ENCODE assay signal across 32 cellular contexts in genomic region chr19:47695533-47696262, GRCh38. TPM values are rescaled to one million over a fixed set of nuclear protein-coding genes. Genes with fewer than 3 reads are reported as not detected.
A peak's percentile ranks its signal among the peaks of the same experiment; 100 is the strongest.
DNase-seq lines count a peak whose midpoint lies in the region; ATAC-seq, FAIRE-seq and TF ChIP-seq lines count a peak whose summit lies in the region.
"Had no signal": no experiment of that assay in that cellular context is flagged by ENCODE, and none has a peak within 500 bp of the region (broad histone marks: within the 10 kb centered on the region; RNA-seq: fewer than 3 reads in every experiment).

No MANE protein-coding gene starts in this region.

- no peak for TF ChIP-seq CTCF in neural progenitor cell (IDR thresholded peaks at IDR 0.05)

- no peak overlapping the region for H3K4me2 ChIP-seq in neural progenitor cell
- H3K4me2 ChIP-seq: A549, smooth muscle cell had no signal

- no peaks in the 10 kb centered on the region for H3K27me3 Mint-ChIP-seq in CD4-positive, CD25-positive, alpha-beta regulatory T cell
- no peaks in the 10 kb centered on the region for H3K27me3 Mint-ChIP-seq in central memory CD8-positive, alpha-beta T cell
- H3K27me3 Mint-ChIP-seq in neural progenitor cell (ENCODE audit: insufficient read depth, low read depth), result peaks cover 4% of the 10 kb centered on the region
- H3K27me3 Mint-ChIP-seq: stimulated activated naive CD8-positive, alpha-beta T cell treated with anti-CD3 and anti-CD28 coated beads, Interleukin-15, Interleukin-2, amounts not matched to agents 100 ng/mL and 50 ng/mL, for 24 hours had no signal

- FAIRE-seq in GM19239 (lab: Jason Lieb, UNC), result no peak
- FAIRE-seq: A549, urothelium cell line had no signal

- no peak for ATAC-seq in CD4-positive, CD25-positive, alpha-beta regulatory T cell (ENCODE audit: low read depth in 2 of 2)
- no peak for ATAC-seq in central memory CD8-positive, alpha-beta T cell (replicated peaks; ENCODE audit: extremely low read depth, poor library complexity, severe bottlenecking)
- ATAC-seq in left lobe of liver (no peak), HG03025 (IDR thresholded peaks at IDR 0.05; ENCODE audit: low FRiP score, unreplicated experiment) (no peak)
- ATAC-seq: A549, left cardiac atrium, Panc1, right cardiac atrium had no signal

- H3K27me3 ChIP-seq in CD4-positive, CD25-positive, alpha-beta regulatory T cell (ENCODE audit: control insufficient read depth, insufficient read depth, low read length), result no peaks in the 10 kb centered on the region
- H3K27me3 ChIP-seq in NT2/D1 (ENCODE audit: insufficient read depth, insufficient read length) (no peaks in the 10 kb centered on the region), neural progenitor cell (no peaks in the 10 kb centered on the region)
- H3K27me3 ChIP-seq: testis had no signal

- H3K9me3 Mint-ChIP-seq in CD4-positive, CD25-positive, alpha-beta regulatory T cell, result no peaks in the 10 kb centered on the region
- H3K9me3 Mint-ChIP-seq in central memory CD8-positive, alpha-beta T cell, result no peaks in the 10 kb centered on the region
- no peaks in the 10 kb centered on the region for H3K9me3 Mint-ChIP-seq in neural progenitor cell
- H3K9me3 Mint-ChIP-seq: activated naive CD4-positive, alpha-beta T cell treated with anti-CD3 and anti-CD28 coated beads for 36 hours; CD8-positive, alpha-beta memory T cell; immature natural killer cell; stimulated activated naive CD8-positive, alpha-beta T cell treated with anti-CD3 and anti-CD28 coated beads, Interleukin-15, Interleukin-2, amounts not matched to agents 100 ng/mL and 50 ng/mL, for 24 hours had no signal

- no peak overlapping the region for H3K4me3 ChIP-seq in CD4-positive, CD25-positive, alpha-beta regulatory T cell (ENCODE audit: low read depth, low read length)
- H3K4me3 ChIP-seq in NT2/D1 (ENCODE audit: insufficient read length, low read depth) (no peak overlapping the region), neural progenitor cell (no peak overlapping the region)
- H3K4me3 ChIP-seq: A549, smooth muscle cell, testis had no signal

- H3K9me3 ChIP-seq in CD4-positive, CD25-positive, alpha-beta regulatory T cell (ENCODE audit: control insufficient read depth in 2 of 2, low read length in 2 of 2), result no peaks in the 10 kb centered on the region
- no peaks in the 10 kb centered on the region for H3K9me3 ChIP-seq in NT2/D1 (ENCODE audit: insufficient read depth, low read length)
- H3K9me3 ChIP-seq in neural progenitor cell (ENCODE audit: low read depth), result no peaks in the 10 kb centered on the region
- H3K9me3 ChIP-seq: A549, testis had no signal

- H4K20me1 ChIP-seq in neural progenitor cell (ENCODE audit: low read depth), result peaks cover 37% of the 10 kb centered on the region

- peak overlapping the region; percentile 10 to 79 (median 45) for H3K27ac Mint-ChIP-seq in CD4-positive, CD25-positive, alpha-beta regulatory T cell
- peak overlapping the region; percentile 65 for H3K27ac Mint-ChIP-seq in central memory CD8-positive, alpha-beta T cell (ENCODE audit: low read depth)
- H3K27ac Mint-ChIP-seq in neural progenitor cell, result peak overlapping the region; percentile 70
- H3K27ac Mint-ChIP-seq: activated naive CD4-positive, alpha-beta T cell treated with anti-CD3 and anti-CD28 coated beads for 36 hours; stimulated activated naive CD8-positive, alpha-beta T cell treated with anti-CD3 and anti-CD28 coated beads, Interleukin-15, Interleukin-2, amounts not matched to agents 100 ng/mL and 50 ng/mL, for 24 hours had no signal

- H3K9ac ChIP-seq in NT2/D1 (ENCODE audit: insufficient read length, low read depth) (peak overlapping the region; percentile 42), neural progenitor cell (no peak overlapping the region)

- H3K36me3 ChIP-seq in CD4-positive, CD25-positive, alpha-beta regulatory T cell (ENCODE audit: control insufficient read depth, insufficient read depth, low read length), result peaks cover 34% of the 10 kb centered on the region
- peaks cover 51% of the 10 kb centered on the region for H3K36me3 ChIP-seq in NT2/D1 (ENCODE audit: insufficient read depth, insufficient read length, low read length)
- H3K36me3 ChIP-seq in neural progenitor cell, result peaks cover 3% of the 10 kb centered on the region

- no peaks in the 10 kb centered on the region for H3K4me1 ChIP-seq in CD4-positive, CD25-positive, alpha-beta regulatory T cell (ENCODE audit: control insufficient read depth, insufficient read depth, low read length, poor library complexity, severe bottlenecking)
- H3K4me1 ChIP-seq in NT2/D1 (ENCODE audit: insufficient read depth, insufficient read length), result peaks cover 5% of the 10 kb centered on the region
- no peaks in the 10 kb centered on the region for H3K4me1 ChIP-seq in neural progenitor cell

- no peak overlapping the region for H3K4me3 Mint-ChIP-seq in CD4-positive, CD25-positive, alpha-beta regulatory T cell
- no peak overlapping the region for H3K4me3 Mint-ChIP-seq in central memory CD8-positive, alpha-beta T cell
- H3K4me3 Mint-ChIP-seq in neural progenitor cell, result peak overlapping the region; percentile 8
- H3K4me3 Mint-ChIP-seq: activated naive CD4-positive, alpha-beta T cell treated with anti-CD3 and anti-CD28 coated beads for 36 hours; immature natural killer cell; stimulated activated naive CD8-positive, alpha-beta T cell treated with anti-CD3 and anti-CD28 coated beads, Interleukin-15, Interleukin-2, amounts not matched to agents 100 ng/mL and 50 ng/mL, for 24 hours had no signal

- H3K27ac ChIP-seq in CD4-positive, CD25-positive, alpha-beta regulatory T cell (ENCODE audit: insufficient read depth, low read length, poor library complexity, severe bottlenecking), result no peak overlapping the region
- no peak overlapping the region for H3K27ac ChIP-seq in neural progenitor cell
- H3K27ac ChIP-seq: A549, testis, WERI-Rb-1 had no signal

- DNase-seq in CD4-positive, CD25-positive, alpha-beta regulatory T cell, result no peak
- DNase-seq in NT2/D1 (ENCODE audit: low read depth, low spot score), result no peak
- no peak for DNase-seq in central memory CD8-positive, alpha-beta T cell (ENCODE audit: low spot score in 2 of 2)
- DNase-seq in neural progenitor cell (ENCODE audit: low spot score), result no peak
- no peak for DNase-seq in left lobe of liver (ENCODE audit: low spot score)
- no peak for DNase-seq in NCI-H1436 treated with DMSO at 0.1 percent for 48 hours (lab: John Stamatoyannopoulos, UW)
- DNase-seq in GM19239 (ENCODE audit: insufficient read length, low spot score), result no peak
- DNase-seq: activated CD4-positive, alpha-beta T cell treated with anti-CD3 and anti-CD28 coated beads, Interleukin-2, amount 50 U/mL, for 1 hour; activated naive CD4-positive, alpha-beta T cell treated with anti-CD3 and anti-CD28 coated beads for 36 hours; AML-193; CD8-positive, alpha-beta memory T cell; DMS153; effector CD4-positive, alpha-beta T cell; immature natural killer cell; left cardiac atrium; MV-4-11; NCI-H1436; NCI-H2107; NCI-H345; NCI-H69; SHP77; T-helper 9 cell; testis; WERI-Rb-1 had no signal

- no peaks in the 10 kb centered on the region for H3K4me1 Mint-ChIP-seq in CD4-positive, CD25-positive, alpha-beta regulatory T cell
- H3K4me1 Mint-ChIP-seq in central memory CD8-positive, alpha-beta T cell, result peaks cover 6% of the 10 kb centered on the region
- peaks cover 2% of the 10 kb centered on the region for H3K4me1 Mint-ChIP-seq in neural progenitor cell
- H3K4me1 Mint-ChIP-seq: immature natural killer cell had no signal

- peaks cover 16% of the 10 kb centered on the region for H3F3A ChIP-seq in neural progenitor cell (ENCODE audit: low read depth)

- H3K36me3 Mint-ChIP-seq in CD4-positive, CD25-positive, alpha-beta regulatory T cell, result peaks cover 15% of the 10 kb centered on the region
- H3K36me3 Mint-ChIP-seq in central memory CD8-positive, alpha-beta T cell (ENCODE audit: insufficient read depth), result peaks cover 10% of the 10 kb centered on the region
- peaks cover 12% of the 10 kb centered on the region for H3K36me3 Mint-ChIP-seq in neural progenitor cell

- H2AFZ ChIP-seq in neural progenitor cell (replicated peaks), result no peak overlapping the region

- no peaks in the 10 kb centered on the region for H3K79me2 ChIP-seq in neural progenitor cell (ENCODE audit: low read depth)

RNA-seq across cellular contexts. Expression of gene EHD2, which starts 17.5 kb away (rescaled TPM):
- total RNA-seq in CD4-positive, CD25-positive, alpha-beta regulatory T cell, result 0.86 TPM
- polyA plus RNA-seq in CD4-positive, CD25-positive, alpha-beta regulatory T cell, result under 1 TPM in 1 of 4 donors, not detected in 3; 0.05 TPM
- total RNA-seq in neural progenitor cell (ENCODE audit: low replicate concordance) (1.5 and 3.9 TPM in 2 replicates), left lobe of liver (6.3 TPM)
- total RNA-seq: G401 had no signal
- polyA plus RNA-seq: CD8-positive, alpha-beta memory T cell; immature natural killer cell had no signal

RNA-seq across cellular contexts. Expression of gene NOP53, which starts 49.6 kb away (rescaled TPM):
- total RNA-seq in CD4-positive, CD25-positive, alpha-beta regulatory T cell, result 701 TPM
- 100 to 1,000 TPM; 168 to 353 (median 217) TPM for polyA plus RNA-seq in CD4-positive, CD25-positive, alpha-beta regulatory T cell
- 101 and 172 TPM in 2 replicates for total RNA-seq in neural progenitor cell (ENCODE audit: low replicate concordance)
- total RNA-seq in left lobe of liver, result 80.3 TPM
